In the genomic region with DNA sequence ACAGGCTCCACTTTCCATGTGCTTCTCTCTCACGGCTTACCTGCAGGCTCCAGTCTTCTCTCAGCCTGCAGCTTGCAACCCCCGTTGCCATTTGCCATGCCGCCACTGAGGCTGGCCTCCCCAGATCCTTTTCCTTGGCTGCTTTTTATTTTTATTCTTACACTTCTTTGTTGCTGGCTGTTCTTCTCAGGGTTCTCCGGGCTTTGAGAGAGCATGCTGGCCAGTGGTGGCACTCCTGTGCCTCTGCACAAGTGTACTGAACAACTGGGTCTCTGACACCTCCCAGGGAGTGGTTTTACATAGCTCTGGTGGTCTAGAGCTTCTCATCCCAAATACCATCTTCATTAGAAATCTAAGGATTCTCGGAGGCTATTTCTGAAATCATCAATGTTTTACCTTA, we compare ENCODE assay signal across 8 cellular contexts.
"Had no signal": no experiment of that assay in that cellular context is flagged by ENCODE, and none has a peak within 500 bp of the region (broad histone marks: within the 10 kb centered on the region; RNA-seq: fewer than 3 reads in every experiment).

No MANE protein-coding gene starts in this region.

- H3K4me3 ChIP-seq: GM23338 had no signal

- H3K27ac ChIP-seq: HL-60 had no signal

- DNase-seq: H9, HCEC 1CT, HFFc6, KBM-7 had no signal

- H3K4me2 ChIP-seq: GM23338 had no signal

- H3K27ac Mint-ChIP-seq: GM23338, HFFc6, IgD-negative memory B cell had no signal

- H3K36me3 Mint-ChIP-seq: IgD-negative memory B cell had no signal

- H3K4me1 Mint-ChIP-seq: IgD-negative memory B cell had no signal

- H3K27me3 Mint-ChIP-seq: IgD-negative memory B cell had no signal

- H3K4me3 Mint-ChIP-seq: GM23338, H9, HFFc6, IgD-negative memory B cell had no signal

- ATAC-seq: HepG2 had no signal

- H2AFZ ChIP-seq: GM23338 had no signal
